Comparison of ENCODE assay signal across 10 cellular contexts in the genomic region with DNA sequence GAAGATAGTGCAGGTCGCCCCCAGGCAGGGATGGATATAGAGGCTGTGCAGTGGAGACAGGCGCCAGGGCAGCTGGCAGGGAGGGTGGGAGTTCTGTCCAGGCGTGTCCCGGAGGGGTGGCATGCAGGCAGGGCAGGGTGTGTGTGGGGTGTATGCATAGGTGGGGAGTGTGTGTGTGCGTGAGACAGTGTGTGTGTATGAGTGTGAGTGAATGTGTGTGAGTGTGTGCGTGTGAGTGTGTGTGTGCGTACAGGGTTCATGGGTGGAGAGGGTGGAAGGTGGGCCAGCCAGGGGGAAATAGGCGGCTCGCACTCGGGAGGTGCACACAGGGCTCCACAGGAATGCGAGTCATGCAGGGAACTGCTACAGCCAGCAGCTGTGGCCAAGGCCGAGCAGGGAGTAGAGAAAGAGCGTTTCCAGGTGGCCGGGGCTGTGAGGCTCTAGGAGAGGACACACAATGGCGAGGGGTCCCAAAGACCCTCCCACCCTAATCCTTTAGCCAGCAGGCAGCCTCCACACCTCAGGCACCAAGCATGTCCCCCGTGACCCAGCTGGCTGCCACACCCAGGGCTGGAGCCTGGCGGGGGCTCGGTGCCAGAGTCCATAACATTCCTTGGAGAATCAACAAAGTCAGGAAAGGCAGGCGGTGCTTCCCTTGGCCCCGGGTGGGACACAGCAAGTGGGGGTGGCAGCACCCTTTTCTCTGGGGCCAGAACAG. TPM values are rescaled to one million over a fixed set of nuclear protein-coding genes. Genes with fewer than 3 reads are reported as not detected.
DNase-seq lines count a peak whose midpoint lies in the region; ATAC-seq lines count a peak whose summit lies in the region.
"Had no signal": no experiment of that assay in that cellular context is flagged by ENCODE, and none has a peak within 500 bp of the region (broad histone marks: within the 10 kb centered on the region; RNA-seq: fewer than 3 reads in every experiment).

No MANE protein-coding gene starts in this region.

- DNase-seq in H7 (peak; percentile 69), amniotic epithelial cell (ENCODE audit: low read depth) (peak; percentile 39), hepatic stellate cell (ENCODE audit: low spot score) (peak; percentile 68)
- no peak for DNase-seq in stimulated activated CD4-positive, alpha-beta T cell treated with anti-CD3 and anti-CD28 coated beads, Interleukin-2, amount 100 ng/mL, for 24 hours
- DNase-seq: NCI-H1048; stimulated activated naive B cell treated with anti-CD40 and anti-IgM and Interleukin-4, amounts not matched to agents 10 μg/mL and 1 μg/mL and 100 μg/mL, for 72 hours had no signal

- H3K4me3 ChIP-seq in H7 (ENCODE audit: insufficient read depth, low read depth, low read length) (no peak overlapping the region), skeletal muscle satellite cell (ENCODE audit: low read length) (no peak overlapping the region)

- H3K4me1 ChIP-seq in skeletal muscle satellite cell (ENCODE audit: control insufficient read depth, insufficient read depth, low read length): peaks cover 57% of the 10 kb centered on the region

- H3K27me3 ChIP-seq in H7 (ENCODE audit: control insufficient read depth, insufficient read depth, low read length): no peaks in the 10 kb centered on the region
- H3K27me3 ChIP-seq in skeletal muscle satellite cell (ENCODE audit: control insufficient read depth, insufficient read depth, low read length): no peaks in the 10 kb centered on the region

- no peak for ATAC-seq in GM21619 (IDR thresholded peaks at IDR 0.05; ENCODE audit: unreplicated experiment)
- ATAC-seq in HG03565 (IDR thresholded peaks at IDR 0.05; ENCODE audit: unreplicated experiment): no peak
- ATAC-seq in HG02938 (IDR thresholded peaks at IDR 0.05; ENCODE audit: unreplicated experiment): no peak
- ATAC-seq: stimulated activated naive B cell treated with anti-CD40 and anti-IgM and Interleukin-4, amounts not matched to agents 10 μg/mL and 1 μg/mL and 100 μg/mL, for 72 hours had no signal

- peak overlapping the region; percentile 44 for H3K4me2 ChIP-seq in skeletal muscle satellite cell (ENCODE audit: low read length)

- peak overlapping the region; percentile 31 for H3K9ac ChIP-seq in skeletal muscle satellite cell (ENCODE audit: low read depth, low read length)

- no peaks in the 10 kb centered on the region for H3K36me3 ChIP-seq in H7 (replicated peaks; ENCODE audit: control insufficient read depth, insufficient read depth, low read length)
- H3K36me3 ChIP-seq in skeletal muscle satellite cell (ENCODE audit: insufficient read depth, low read length): no peaks in the 10 kb centered on the region

- no peaks in the 10 kb centered on the region for H3K9me3 ChIP-seq in skeletal muscle satellite cell (replicated peaks; ENCODE audit: low read length)

RNA-seq across cellular contexts. Expression of gene PLCD3, which starts 4.6 kb away (rescaled TPM):
- 24.1 and 28.6 TPM in 2 replicates for total RNA-seq in H7 (2014; rRNA removed; shearing (Covaris generic))
- 5.3 and 13.3 TPM in 2 replicates for total RNA-seq in skeletal muscle satellite cell (2012; rRNA removed)

RNA-seq across cellular contexts. Expression of gene ACBD4, which starts 7.7 kb away (rescaled TPM):
- total RNA-seq in H7 (2014; rRNA removed; shearing (Covaris generic)): 1.5 and 6.0 TPM in 2 replicates
- 0.87 and 4.6 TPM in 2 replicates for total RNA-seq in skeletal muscle satellite cell (2012; rRNA removed)

RNA-seq across cellular contexts. Expression of gene HEXIM1, which starts 20.5 kb away (rescaled TPM):
- 4.1 and 4.6 TPM in 2 replicates for total RNA-seq in H7 (2014; rRNA removed; shearing (Covaris generic))
- total RNA-seq in skeletal muscle satellite cell (2012; rRNA removed): 4.2 and 4.3 TPM in 2 replicates

RNA-seq across cellular contexts. Expression of gene HEXIM2, which starts 33.9 kb away (rescaled TPM):
- total RNA-seq in H7 (2014; rRNA removed; shearing (Covaris generic)): 11.5 and 11.9 TPM in 2 replicates
- 4.6 and 8.3 TPM in 2 replicates for total RNA-seq in skeletal muscle satellite cell (2012; rRNA removed)

Comparison
In these comparisons a context has a peak if more than half of its experiments do, and no peak if none do; other contexts are left out.
1. DNase-seq: peak in H7 (single experiment), amniotic epithelial cell (single experiment) and hepatic stellate cell (single experiment); none in stimulated activated CD4-positive, alpha-beta T cell treated with anti-CD3 and anti-CD28 coated beads, Interleukin-2, amount 100 ng/mL, for 24 hours (0 of 2).